ENCODE assay signal across 8 cellular contexts in the genomic region with DNA sequence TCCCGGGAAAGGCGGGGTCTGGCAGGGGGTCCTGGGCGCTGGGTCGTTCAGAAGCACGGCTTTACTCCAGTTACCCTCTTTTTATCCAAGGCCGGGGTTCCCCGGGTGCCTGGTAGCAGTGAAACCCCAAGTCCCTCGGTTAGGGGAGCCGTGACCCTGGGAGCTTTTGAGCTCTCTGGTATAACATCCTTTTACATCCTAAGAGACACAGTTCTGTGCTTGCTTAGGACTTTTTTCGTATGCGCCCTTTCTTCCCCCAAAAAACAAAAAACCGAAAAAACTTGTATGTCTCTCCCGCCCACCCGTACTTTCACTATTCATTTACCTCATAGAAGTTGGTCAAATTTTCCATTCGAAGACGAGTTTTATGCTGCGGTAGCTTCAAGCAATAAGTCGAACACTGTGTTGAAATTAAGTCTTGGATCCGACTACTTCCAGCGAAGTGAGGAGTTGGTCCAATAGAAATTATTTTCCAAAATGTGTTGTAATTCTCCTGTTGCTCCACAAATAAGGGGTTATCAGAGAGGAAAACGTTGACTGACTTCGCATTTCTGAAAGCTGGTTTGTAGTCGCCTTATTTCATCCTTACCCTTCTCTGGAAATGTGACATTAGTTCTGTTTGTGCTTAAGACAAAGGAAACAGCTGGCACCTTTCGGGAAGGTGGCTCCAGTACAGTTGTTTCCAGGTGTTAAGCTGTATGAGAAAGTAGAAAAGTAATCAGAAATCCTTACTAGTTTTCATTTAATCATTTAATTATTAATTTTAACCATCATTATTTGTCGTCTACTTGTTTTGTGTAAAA. TPM values are rescaled to one million over a fixed set of nuclear protein-coding genes. Genes with fewer than 3 reads are reported as not detected.
DNase-seq lines count a peak whose midpoint lies in the region; ATAC-seq and TF ChIP-seq lines count a peak whose summit lies in the region.

No MANE protein-coding gene starts in this region.

- TF ChIP-seq CTCF in GM10266 (IDR thresholded peaks at IDR 0.05; ENCODE audit: control insufficient read depth, insufficient read depth, low read depth, missing control alignments) (no peak), GM23338 (conservative IDR thresholded peaks at IDR 0.05; ENCODE audit: low read depth in 2 of 2) (no peak), endothelial cell (IDR thresholded peaks at IDR 0.05; ENCODE audit: unreplicated experiment) (no peak), suprapubic skin (IDR thresholded peaks at IDR 0.05) (no peak)

- no peak for TF ChIP-seq EP300 in suprapubic skin (IDR thresholded peaks at IDR 0.05)

- H3K4me2 ChIP-seq in GM23338: peak overlapping the region; percentile 97

- H3F3A ChIP-seq in GM23338 (replicated peaks; ENCODE audit: low read depth): no peaks in the 10 kb centered on the region

- H3K4me1 Mint-ChIP-seq in GM23338: peaks cover 17% of the 10 kb centered on the region
- H3K4me1 Mint-ChIP-seq in endothelial cell (ENCODE audit: unreplicated experiment): peaks cover 33% of the 10 kb centered on the region

- H3K27me3 ChIP-seq in GM23338 (ENCODE audit: insufficient read depth) (peaks cover 52% of the 10 kb centered on the region), muscle layer of duodenum (ENCODE audit: low read depth, low read length) (no peaks in the 10 kb centered on the region), suprapubic skin (no peaks in the 10 kb centered on the region)

- no peaks in the 10 kb centered on the region for H3K9me2 ChIP-seq in GM23338 (ENCODE audit: insufficient read depth)

- H3K36me3 Mint-ChIP-seq in GM23338 (ENCODE audit: low read depth) (no peaks in the 10 kb centered on the region), endothelial cell (ENCODE audit: low read depth, unreplicated experiment) (peaks cover 9% of the 10 kb centered on the region)

- H3K4me1 ChIP-seq in GM23338 (ENCODE audit: insufficient read depth): peaks cover 21% of the 10 kb centered on the region
- peaks cover 0 to 16% of the 10 kb centered on the region in 2 donors for H3K4me1 ChIP-seq in muscle layer of duodenum (ENCODE audit: control insufficient read depth in 1 of 2, insufficient read depth in 2 of 2, low read length in 2 of 2)
- H3K4me1 ChIP-seq in suprapubic skin: peaks cover 26% of the 10 kb centered on the region

- H3K27me3 Mint-ChIP-seq in GM23338 (ENCODE audit: insufficient read depth, low read depth, poor library complexity) (peaks cover 7% of the 10 kb centered on the region), endothelial cell (ENCODE audit: unreplicated experiment) (peaks cover 10% of the 10 kb centered on the region)

- H3K36me3 ChIP-seq in GM23338 (ENCODE audit: insufficient read depth): no peaks in the 10 kb centered on the region
- H3K36me3 ChIP-seq in muscle layer of duodenum (ENCODE audit: control insufficient read depth in 1 of 2, insufficient read depth in 2 of 2, low read length in 2 of 2): no peaks in the 10 kb centered on the region
- no peaks in the 10 kb centered on the region for H3K36me3 ChIP-seq in suprapubic skin

- H3K27ac ChIP-seq in GM23338 (ENCODE audit: low read depth): no peak overlapping the region
- H3K27ac ChIP-seq in muscle layer of duodenum (ENCODE audit: low read length): peak overlapping the region; percentile 83
- peak overlapping the region; percentile 99 for H3K27ac ChIP-seq in suprapubic skin

- ATAC-seq in GM23338: peak; percentile 14

- no peak overlapping the region for H3K27ac Mint-ChIP-seq in GM23338
- peak overlapping the region; percentile 10 for H3K27ac Mint-ChIP-seq in endothelial cell (ENCODE audit: unreplicated experiment)

- DNase-seq in GM10266 (ENCODE audit: extremely low spot score) (peak; percentile 64), GM23338 (ENCODE audit: low spot score) (peak; percentile 31), Kasumi-1 (lab: John Stamatoyannopoulos, UW) (peak; percentile 16 to 65), endothelial cell (ENCODE audit: low spot score) (no peak), suprapubic skin (ENCODE audit: low spot score in 2 of 2) (no peak), DMS79 (lab: John Stamatoyannopoulos, UW) (no peak)
- peak; percentile 23 for DNase-seq in activated CD4-positive, CD25-positive, alpha-beta regulatory T cell treated with anti-CD3 and anti-CD28 coated beads, Interleukin-2, amount 50 U/mL, for 16 hours (ENCODE audit: low read depth, low spot score)

- H3K4me3 Mint-ChIP-seq in GM23338 (peak overlapping the region; percentile 78), endothelial cell (ENCODE audit: unreplicated experiment) (peak overlapping the region; percentile 91)

- H4K20me1 ChIP-seq in GM23338 (replicated peaks; ENCODE audit: insufficient read depth): no peaks in the 10 kb centered on the region

- H2AFZ ChIP-seq in GM23338: peak overlapping the region; percentile 97

- no peak for TF ChIP-seq POLR2A in suprapubic skin (IDR thresholded peaks at IDR 0.05)

- 2% methylated on average over 21 of the region's 25 CpGs for WGBS in suprapubic skin

- H3K9me3 Mint-ChIP-seq in GM23338 (no peaks in the 10 kb centered on the region; the same call in 2 of the 3 replicates), endothelial cell (ENCODE audit: unreplicated experiment) (no peaks in the 10 kb centered on the region)

- H3K4me3 ChIP-seq in GM23338 (peak overlapping the region; percentile 84), muscle layer of duodenum (ENCODE audit: low read depth in 1 of 2, low read length in 2 of 2) (peak overlapping the region; percentile 75 to 99), suprapubic skin (peak overlapping the region; percentile 89)

- H3K79me2 ChIP-seq in GM23338 (replicated peaks; ENCODE audit: insufficient read depth): no peaks in the 10 kb centered on the region

- H3K9me3 ChIP-seq in muscle layer of duodenum (ENCODE audit: control insufficient read depth in 1 of 2, low read length in 2 of 2) (no peaks in the 10 kb centered on the region), suprapubic skin (no peaks in the 10 kb centered on the region)

TF ChIP-seq in GM23338, 12 proteins besides CTCF, POLR2A, EP300 and RAD21 (continues in another document):
- TF ChIP-seq NANOG (IDR thresholded peaks at IDR 0.05; ENCODE audit: borderline replicate concordance): no peak
- TF ChIP-seq EZH2 (IDR thresholded peaks at IDR 0.05; ENCODE audit: low read depth, unreplicated experiment): no peak
- no peak for TF ChIP-seq STAT1 (IDR thresholded peaks at IDR 0.05; ENCODE audit: unreplicated experiment)
- TF ChIP-seq ZNF331 (CRISPR knock-in tag; IDR thresholded peaks at IDR 0.05; ENCODE audit: low read depth): no peak
- TF ChIP-seq, protein P1, sequence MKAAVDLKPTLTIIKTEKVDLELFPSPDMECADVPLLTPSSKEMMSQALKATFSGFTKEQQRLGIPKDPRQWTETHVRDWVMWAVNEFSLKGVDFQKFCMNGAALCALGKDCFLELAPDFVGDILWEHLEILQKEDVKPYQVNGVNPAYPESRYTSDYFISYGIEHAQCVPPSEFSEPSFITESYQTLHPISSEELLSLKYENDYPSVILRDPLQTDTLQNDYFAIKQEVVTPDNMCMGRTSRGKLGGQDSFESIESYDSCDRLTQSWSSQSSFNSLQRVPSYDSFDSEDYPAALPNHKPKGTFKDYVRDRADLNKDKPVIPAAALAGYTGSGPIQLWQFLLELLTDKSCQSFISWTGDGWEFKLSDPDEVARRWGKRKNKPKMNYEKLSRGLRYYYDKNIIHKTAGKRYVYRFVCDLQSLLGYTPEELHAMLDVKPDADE (IDR thresholded peaks at IDR 0.05): no peak
- TF ChIP-seq EZH2phosphoT487 (IDR thresholded peaks at IDR 0.05; ENCODE audit: unreplicated experiment): no peak
- TF ChIP-seq JUNB (IDR thresholded peaks at IDR 0.05; ENCODE audit: unreplicated experiment): no peak
- TF ChIP-seq, protein P2, sequence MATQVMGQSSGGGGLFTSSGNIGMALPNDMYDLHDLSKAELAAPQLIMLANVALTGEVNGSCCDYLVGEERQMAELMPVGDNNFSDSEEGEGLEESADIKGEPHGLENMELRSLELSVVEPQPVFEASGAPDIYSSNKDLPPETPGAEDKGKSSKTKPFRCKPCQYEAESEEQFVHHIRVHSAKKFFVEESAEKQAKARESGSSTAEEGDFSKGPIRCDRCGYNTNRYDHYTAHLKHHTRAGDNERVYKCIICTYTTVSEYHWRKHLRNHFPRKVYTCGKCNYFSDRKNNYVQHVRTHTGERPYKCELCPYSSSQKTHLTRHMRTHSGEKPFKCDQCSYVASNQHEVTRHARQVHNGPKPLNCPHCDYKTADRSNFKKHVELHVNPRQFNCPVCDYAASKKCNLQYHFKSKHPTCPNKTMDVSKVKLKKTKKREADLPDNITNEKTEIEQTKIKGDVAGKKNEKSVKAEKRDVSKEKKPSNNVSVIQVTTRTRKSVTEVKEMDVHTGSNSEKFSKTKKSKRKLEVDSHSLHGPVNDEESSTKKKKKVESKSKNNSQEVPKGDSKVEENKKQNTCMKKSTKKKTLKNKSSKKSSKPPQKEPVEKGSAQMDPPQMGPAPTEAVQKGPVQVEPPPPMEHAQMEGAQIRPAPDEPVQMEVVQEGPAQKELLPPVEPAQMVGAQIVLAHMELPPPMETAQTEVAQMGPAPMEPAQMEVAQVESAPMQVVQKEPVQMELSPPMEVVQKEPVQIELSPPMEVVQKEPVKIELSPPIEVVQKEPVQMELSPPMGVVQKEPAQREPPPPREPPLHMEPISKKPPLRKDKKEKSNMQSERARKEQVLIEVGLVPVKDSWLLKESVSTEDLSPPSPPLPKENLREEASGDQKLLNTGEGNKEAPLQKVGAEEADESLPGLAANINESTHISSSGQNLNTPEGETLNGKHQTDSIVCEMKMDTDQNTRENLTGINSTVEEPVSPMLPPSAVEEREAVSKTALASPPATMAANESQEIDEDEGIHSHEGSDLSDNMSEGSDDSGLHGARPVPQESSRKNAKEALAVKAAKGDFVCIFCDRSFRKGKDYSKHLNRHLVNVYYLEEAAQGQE (IDR thresholded peaks at IDR 0.05; ENCODE audit: unreplicated experiment): no peak

RNA-seq across cellular contexts. Expression of a gene that starts 0.8 kb away (rescaled TPM):
- 7.0 and 8.7 TPM in 2 replicates for total RNA-seq in GM23338 (2014; rRNA removed; shearing (Covaris generic))
- polyA plus RNA-seq in GM23338 (2016; fragmentation: Nextera tagmentation; extraction: Ambion mirVana): 1.9 and 2.0 TPM in 2 replicates
- total RNA-seq in endothelial cell (ENCODE audit: unreplicated experiment): 34.4 TPM
- total RNA-seq in suprapubic skin: 10 to 100 TPM; 17.8 to 34.7 (median 29.9) TPM

Comparison
In these comparisons a context has a peak if more than half of its experiments do, and no peak if none do; other contexts are left out.
1. DNase-seq: peak in GM10266 (single experiment), GM23338 (single experiment), Kasumi-1 (2 of 2) and activated CD4-positive, CD25-positive, alpha-beta regulatory T cell treated with anti-CD3 and anti-CD28 coated beads, Interleukin-2, amount 50 U/mL, for 16 hours (single experiment); none in endothelial cell (single experiment), suprapubic skin (0 of 2) and DMS79 (single experiment).
2. Peak in every context shown above with its lines, with median percentiles within 50 percentile points of each other: H3K4me3 ChIP-seq.